In genomic region chr5:175385691-175386360, GRCh38 we compare ENCODE assay signal across 1 cellular context.
TF ChIP-seq lines count a peak whose summit lies in the region.

No MANE protein-coding gene starts in this region.

TF ChIP-seq in HEK293, 187 proteins besides CTCF, POLR2A, EP300 and RAD21 (continued from another document and continues in another):
- TF ChIP-seq, protein P1, sequence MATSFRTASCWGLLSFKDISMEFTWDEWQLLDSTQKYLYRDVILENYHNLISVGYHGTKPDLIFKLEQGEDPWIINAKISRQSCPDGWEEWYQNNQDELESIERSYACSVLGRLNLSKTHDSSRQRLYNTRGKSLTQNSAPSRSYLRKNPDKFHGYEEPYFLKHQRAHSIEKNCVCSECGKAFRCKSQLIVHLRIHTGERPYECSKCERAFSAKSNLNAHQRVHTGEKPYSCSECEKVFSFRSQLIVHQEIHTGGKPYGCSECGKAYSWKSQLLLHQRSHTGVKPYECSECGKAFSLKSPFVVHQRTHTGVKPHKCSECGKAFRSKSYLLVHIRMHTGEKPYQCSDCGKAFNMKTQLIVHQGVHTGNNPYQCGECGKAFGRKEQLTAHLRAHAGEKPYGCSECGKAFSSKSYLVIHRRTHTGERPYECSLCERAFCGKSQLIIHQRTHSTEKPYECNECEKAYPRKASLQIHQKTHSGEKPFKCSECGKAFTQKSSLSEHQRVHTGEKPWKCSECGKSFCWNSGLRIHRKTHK (tag by site-specific recombination; IDR thresholded peaks at IDR 0.05), result no peak
- no peak for TF ChIP-seq ZNF423 (tag by site-specific recombination; IDR thresholded peaks at IDR 0.05)
- TF ChIP-seq ZFP37 (tag by site-specific recombination; IDR thresholded peaks at IDR 0.05), result no peak
- no peak for TF ChIP-seq ZNF157 (tag by site-specific recombination; IDR thresholded peaks at IDR 0.05)
- TF ChIP-seq ZNF521 (tag by site-specific recombination; IDR thresholded peaks at IDR 0.05), result no peak
- TF ChIP-seq, protein P2, sequence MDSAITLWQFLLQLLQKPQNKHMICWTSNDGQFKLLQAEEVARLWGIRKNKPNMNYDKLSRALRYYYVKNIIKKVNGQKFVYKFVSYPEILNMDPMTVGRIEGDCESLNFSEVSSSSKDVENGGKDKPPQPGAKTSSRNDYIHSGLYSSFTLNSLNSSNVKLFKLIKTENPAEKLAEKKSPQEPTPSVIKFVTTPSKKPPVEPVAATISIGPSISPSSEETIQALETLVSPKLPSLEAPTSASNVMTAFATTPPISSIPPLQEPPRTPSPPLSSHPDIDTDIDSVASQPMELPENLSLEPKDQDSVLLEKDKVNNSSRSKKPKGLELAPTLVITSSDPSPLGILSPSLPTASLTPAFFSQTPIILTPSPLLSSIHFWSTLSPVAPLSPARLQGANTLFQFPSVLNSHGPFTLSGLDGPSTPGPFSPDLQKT (IDR thresholded peaks at IDR 0.05; ENCODE audit: borderline replicate concordance, low read depth, low read length), result no peak
- TF ChIP-seq, protein P3, sequence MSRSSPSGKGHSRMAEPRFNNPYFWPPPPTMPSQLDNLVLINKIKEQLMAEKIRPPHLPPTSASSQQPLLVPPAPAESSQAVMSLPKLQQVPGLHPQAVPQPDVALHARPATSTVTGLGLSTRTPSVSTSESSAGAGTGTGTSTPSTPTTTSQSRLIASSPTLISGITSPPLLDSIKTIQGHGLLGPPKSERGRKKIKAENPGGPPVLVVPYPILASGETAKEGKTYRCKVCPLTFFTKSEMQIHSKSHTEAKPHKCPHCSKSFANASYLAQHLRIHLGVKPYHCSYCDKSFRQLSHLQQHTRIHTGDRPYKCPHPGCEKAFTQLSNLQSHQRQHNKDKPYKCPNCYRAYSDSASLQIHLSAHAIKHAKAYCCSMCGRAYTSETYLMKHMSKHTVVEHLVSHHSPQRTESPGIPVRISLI (tag by site-specific recombination; IDR thresholded peaks at IDR 0.05), result no peak
- no peak for TF ChIP-seq ZNF132 (tag by site-specific recombination; IDR thresholded peaks at IDR 0.05; ENCODE audit: borderline replicate concordance)
- TF ChIP-seq, protein P4, sequence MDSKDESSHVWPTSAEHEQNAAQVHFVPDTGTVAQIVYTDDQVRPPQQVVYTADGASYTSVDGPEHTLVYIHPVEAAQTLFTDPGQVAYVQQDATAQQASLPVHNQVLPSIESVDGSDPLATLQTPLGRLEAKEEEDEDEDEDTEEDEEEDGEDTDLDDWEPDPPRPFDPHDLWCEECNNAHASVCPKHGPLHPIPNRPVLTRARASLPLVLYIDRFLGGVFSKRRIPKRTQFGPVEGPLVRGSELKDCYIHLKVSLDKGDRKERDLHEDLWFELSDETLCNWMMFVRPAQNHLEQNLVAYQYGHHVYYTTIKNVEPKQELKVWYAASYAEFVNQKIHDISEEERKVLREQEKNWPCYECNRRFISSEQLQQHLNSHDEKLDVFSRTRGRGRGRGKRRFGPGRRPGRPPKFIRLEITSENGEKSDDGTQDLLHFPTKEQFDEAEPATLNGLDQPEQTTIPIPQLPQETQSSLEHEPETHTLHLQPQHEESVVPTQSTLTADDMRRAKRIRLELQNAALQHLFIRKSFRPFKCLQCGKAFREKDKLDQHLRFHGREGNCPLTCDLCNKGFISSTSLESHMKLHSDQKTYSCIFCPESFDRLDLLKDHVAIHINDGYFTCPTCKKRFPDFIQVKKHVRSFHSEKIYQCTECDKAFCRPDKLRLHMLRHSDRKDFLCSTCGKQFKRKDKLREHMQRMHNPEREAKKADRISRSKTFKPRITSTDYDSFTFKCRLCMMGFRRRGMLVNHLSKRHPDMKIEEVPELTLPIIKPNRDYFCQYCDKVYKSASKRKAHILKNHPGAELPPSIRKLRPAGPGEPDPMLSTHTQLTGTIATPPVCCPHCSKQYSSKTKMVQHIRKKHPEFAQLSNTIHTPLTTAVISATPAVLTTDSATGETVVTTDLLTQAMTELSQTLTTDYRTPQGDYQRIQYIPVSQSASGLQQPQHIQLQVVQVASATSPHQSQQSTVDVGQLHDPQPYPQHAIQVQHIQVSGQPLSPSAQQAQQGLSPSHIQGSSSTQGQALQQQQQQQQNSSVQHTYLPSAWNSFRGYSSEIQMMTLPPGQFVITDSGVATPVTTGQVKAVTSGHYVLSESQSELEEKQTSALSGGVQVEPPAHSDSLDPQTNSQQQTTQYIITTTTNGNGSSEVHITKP (tag by site-specific recombination; IDR thresholded peaks at IDR 0.05), result peak; percentile 52; the same call in 1 of the 2 replicates
- no peak for TF ChIP-seq SP3 (tag by site-specific recombination; IDR thresholded peaks at IDR 0.05)
- peak; percentile 27; the same call in 1 of the 2 replicates for TF ChIP-seq ZNF335 (tag by site-specific recombination; conservative IDR thresholded peaks at IDR 0.05)
- no peak for TF ChIP-seq AEBP2 (tag by site-specific recombination; IDR thresholded peaks at IDR 0.05; ENCODE audit: borderline replicate concordance)
- TF ChIP-seq SCRT2 (tag by site-specific recombination; IDR thresholded peaks at IDR 0.05), result no peak
- TF ChIP-seq SETDB1 (IDR thresholded peaks at IDR 0.05; ENCODE audit: insufficient read length, low read length), result no peak
- peak; percentile 40; the same call in 1 of the 2 replicates for TF ChIP-seq ZNF2 (tag by site-specific recombination; IDR thresholded peaks at IDR 0.05)
- TF ChIP-seq ZNF280C (tag by site-specific recombination; IDR thresholded peaks at IDR 0.05), result no peak
- no peak for TF ChIP-seq ZNF426 (tag by site-specific recombination; IDR thresholded peaks at IDR 0.05)
- no peak for TF ChIP-seq ZNF211 (tag by site-specific recombination; IDR thresholded peaks at IDR 0.05; ENCODE audit: low read depth)
- TF ChIP-seq ZNF571 (tag by site-specific recombination; IDR thresholded peaks at IDR 0.05), result no peak
- no peak for TF ChIP-seq GLI4 (tag by site-specific recombination; IDR thresholded peaks at IDR 0.05)
- TF ChIP-seq ZNF610 (tag by site-specific recombination; IDR thresholded peaks at IDR 0.05; ENCODE audit: borderline replicate concordance), result no peak
- TF ChIP-seq ZNF776 (tag by site-specific recombination; IDR thresholded peaks at IDR 0.05; ENCODE audit: borderline replicate concordance), result no peak
- TF ChIP-seq ZNF175 (tag by site-specific recombination; IDR thresholded peaks at IDR 0.05), result no peak
- TF ChIP-seq ZNF174 (tag by site-specific recombination; IDR thresholded peaks at IDR 0.05), result no peak
- TF ChIP-seq KLF8 (tag by site-specific recombination; IDR thresholded peaks at IDR 0.05), result peak; percentile 46; the same call in 1 of the 2 replicates
- TF ChIP-seq ZNF24 (tag by site-specific recombination; IDR thresholded peaks at IDR 0.05), result peak; percentile 77
- no peak for TF ChIP-seq ZNF148 (tag by site-specific recombination; IDR thresholded peaks at IDR 0.05; ENCODE audit: borderline replicate concordance)
- TF ChIP-seq ZNF549 (tag by site-specific recombination; IDR thresholded peaks at IDR 0.05), result peak; percentile 17; the same call in 1 of the 2 replicates
- no peak for TF ChIP-seq ZNF155 (tag by site-specific recombination; IDR thresholded peaks at IDR 0.05)
- TF ChIP-seq, protein P5, sequence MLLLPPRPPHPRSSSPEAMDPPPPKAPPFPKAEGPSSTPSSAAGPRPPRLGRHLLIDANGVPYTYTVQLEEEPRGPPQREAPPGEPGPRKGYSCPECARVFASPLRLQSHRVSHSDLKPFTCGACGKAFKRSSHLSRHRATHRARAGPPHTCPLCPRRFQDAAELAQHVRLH (tag by site-specific recombination; IDR thresholded peaks at IDR 0.05), result peak; percentile 53; the same call in 1 of the 2 replicates
- TF ChIP-seq, protein P6, sequence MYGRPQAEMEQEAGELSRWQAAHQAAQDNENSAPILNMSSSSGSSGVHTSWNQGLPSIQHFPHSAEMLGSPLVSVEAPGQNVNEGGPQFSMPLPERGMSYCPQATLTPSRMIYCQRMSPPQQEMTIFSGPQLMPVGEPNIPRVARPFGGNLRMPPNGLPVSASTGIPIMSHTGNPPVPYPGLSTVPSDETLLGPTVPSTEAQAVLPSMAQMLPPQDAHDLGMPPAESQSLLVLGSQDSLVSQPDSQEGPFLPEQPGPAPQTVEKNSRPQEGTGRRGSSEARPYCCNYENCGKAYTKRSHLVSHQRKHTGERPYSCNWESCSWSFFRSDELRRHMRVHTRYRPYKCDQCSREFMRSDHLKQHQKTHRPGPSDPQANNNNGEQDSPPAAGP (tag by site-specific recombination; IDR thresholded peaks at IDR 0.05), result no peak
- no peak for TF ChIP-seq ZNF555 (tag by site-specific recombination; conservative IDR thresholded peaks at IDR 0.05)
- TF ChIP-seq ZNF530 (tag by site-specific recombination; IDR thresholded peaks at IDR 0.05; ENCODE audit: low read depth), result no peak
- no peak for TF ChIP-seq ZNF350 (tag by site-specific recombination; IDR thresholded peaks at IDR 0.05)
- TF ChIP-seq REST (tag by site-specific recombination; IDR thresholded peaks at IDR 0.05), result no peak
- TF ChIP-seq, protein P7, sequence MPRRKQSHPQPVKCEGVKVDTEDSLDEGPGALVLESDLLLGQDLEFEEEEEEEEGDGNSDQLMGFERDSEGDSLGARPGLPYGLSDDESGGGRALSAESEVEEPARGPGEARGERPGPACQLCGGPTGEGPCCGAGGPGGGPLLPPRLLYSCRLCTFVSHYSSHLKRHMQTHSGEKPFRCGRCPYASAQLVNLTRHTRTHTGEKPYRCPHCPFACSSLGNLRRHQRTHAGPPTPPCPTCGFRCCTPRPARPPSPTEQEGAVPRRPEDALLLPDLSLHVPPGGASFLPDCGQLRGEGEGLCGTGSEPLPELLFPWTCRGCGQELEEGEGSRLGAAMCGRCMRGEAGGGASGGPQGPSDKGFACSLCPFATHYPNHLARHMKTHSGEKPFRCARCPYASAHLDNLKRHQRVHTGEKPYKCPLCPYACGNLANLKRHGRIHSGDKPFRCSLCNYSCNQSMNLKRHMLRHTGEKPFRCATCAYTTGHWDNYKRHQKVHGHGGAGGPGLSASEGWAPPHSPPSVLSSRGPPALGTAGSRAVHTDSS (tag by site-specific recombination; IDR thresholded peaks at IDR 0.05), result no peak
- no peak for TF ChIP-seq ZNF221 (tag by site-specific recombination; IDR thresholded peaks at IDR 0.05; ENCODE audit: borderline replicate concordance)
- TF ChIP-seq ZNF747 (tag by site-specific recombination; IDR thresholded peaks at IDR 0.05), result no peak
